Comparison of ENCODE assay signal across 14 cellular contexts in genomic region chr13:100212904-100213538, GRCh38.
"Had no signal": no experiment of that assay in that cellular context is flagged by ENCODE, and none has a peak within 500 bp of the region (broad histone marks: within the 10 kb centered on the region; RNA-seq: fewer than 3 reads in every experiment).

No MANE protein-coding gene starts in this region.

- H3K27me3 ChIP-seq: dorsolateral prefrontal cortex, esophagus squamous epithelium, sigmoid colon had no signal

- H3K27ac ChIP-seq: dorsolateral prefrontal cortex, sigmoid colon had no signal

- DNase-seq: activated CD4-positive, alpha-beta memory T cell treated with anti-CD3 and anti-CD28 coated beads, Interleukin-2, amount 10 ng/mL, durations not matched to agents 7 days and 5 days; activated CD4-positive, alpha-beta T cell treated with anti-CD3 and anti-CD28 coated beads for 36 hours; activated naive CD8-positive, alpha-beta T cell treated with anti-CD3 and anti-CD28 coated beads, Interleukin-2, amount 10 ng/mL, durations not matched to agents 7 days and 5 days; aorta; dorsolateral prefrontal cortex; esophagus squamous epithelium; head of caudate nucleus; left cardiac atrium; natural killer cell; nucleus accumbens; sigmoid colon; stimulated activated CD4-positive, alpha-beta T cell treated with anti-CD3 and anti-CD28 coated beads, Interleukin-12 subunit alpha, Interleukin-12 subunit beta, amount 100 ng/mL, for 4 hours; stimulated activated naive CD4-positive, alpha-beta T cell; T-helper 2 cell had no signal

- H3K4me3 ChIP-seq: dorsolateral prefrontal cortex, esophagus squamous epithelium, sigmoid colon had no signal

- H3K9me3 ChIP-seq: esophagus squamous epithelium, sigmoid colon had no signal

- ATAC-seq: activated CD4-positive, alpha-beta T cell treated with anti-CD3 and anti-CD28 coated beads for 36 hours; left cardiac atrium; natural killer cell had no signal
